ENCODE assay signal across 17 cellular contexts in the genomic region with DNA sequence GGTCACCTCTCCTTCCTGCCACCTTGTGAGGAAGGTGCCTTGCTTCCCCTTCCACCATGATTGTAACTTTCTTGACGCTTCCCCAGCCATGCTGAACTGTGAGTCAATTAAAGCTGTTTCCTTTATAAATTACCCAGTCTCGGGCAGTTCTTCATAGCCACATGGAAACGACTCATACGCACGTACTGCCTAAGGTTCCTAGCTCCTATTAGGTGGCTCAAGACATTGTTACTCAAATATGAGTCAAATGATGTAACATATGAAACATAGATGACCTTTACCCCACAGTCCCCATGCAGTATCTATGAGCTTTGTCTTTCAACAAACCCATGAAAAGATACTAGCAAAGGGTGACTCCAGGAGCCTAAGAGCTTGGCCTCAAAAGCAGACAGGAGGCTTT.
DNase-seq lines count a peak whose midpoint lies in the region; ATAC-seq, FAIRE-seq and TF ChIP-seq lines count a peak whose summit lies in the region.
"Had no signal": no experiment of that assay in that cellular context is flagged by ENCODE, and none has a peak within 500 bp of the region (broad histone marks: within the 10 kb centered on the region; RNA-seq: fewer than 3 reads in every experiment).

No MANE protein-coding gene starts in this region.

- H3F3A ChIP-seq in PC-3 (ENCODE audit: low read length, unreplicated experiment), result no peaks in the 10 kb centered on the region

- POLR2A ChIA-PET in PC-3 (lab: Charles Lee; ENCODE audit: unreplicated experiment), result no interaction called here

- H2AFZ ChIP-seq in PC-3 (ENCODE audit: low read length), result no peak overlapping the region

- no peak overlapping the region for H3K27ac Mint-ChIP-seq in nephron progenitor cell
- H3K27ac Mint-ChIP-seq: activated naive CD8-positive, alpha-beta T cell; effector memory CD8-positive, alpha-beta T cell; T-helper 17 cell had no signal

- H3K79me2 ChIP-seq in PC-3 (ENCODE audit: low read length), result no peaks in the 10 kb centered on the region

- H4K20me1 ChIP-seq in PC-3 (ENCODE audit: low read length), result no peaks in the 10 kb centered on the region

- FAIRE-seq in H54 (lab: Jason Lieb, UNC), result peak; percentile 64
- FAIRE-seq: pancreas had no signal

- no peak for DNase-seq in H54 (ENCODE audit: insufficient read length, low spot score)
- DNase-seq in PC-3, result peak; percentile 54
- peak; percentile 79 for DNase-seq in epithelial cell of prostate (ENCODE audit: low read depth, low spot score)
- DNase-seq in renal cortical epithelial cell (ENCODE audit: low read depth), result peak; percentile 76
- DNase-seq in H7, result no peak
- no peak for DNase-seq in nephron progenitor cell
- no peak for DNase-seq in stimulated activated CD8-positive, alpha-beta memory T cell treated with anti-CD3 and anti-CD28 coated beads, Interleukin-4, amount 100 ng/mL, for 48 hours
- DNase-seq in left lung, result no peak
- DNase-seq: activated CD4-positive, CD25-positive, alpha-beta regulatory T cell treated with anti-CD3 and anti-CD28 coated beads, Interleukin-2, amount 50 U/mL, for 72 hours; central memory CD4-positive, alpha-beta T cell; DND-41; effector memory CD8-positive, alpha-beta T cell; left colon; pancreas; SHP77 treated with DMSO at 0.1 percent for 48 hours; T-helper 17 cell had no signal

- H3K27ac ChIP-seq in PC-3 (ENCODE audit: low read length) (no peak overlapping the region), epithelial cell of prostate (peak overlapping the region; percentile 78), left lung (no peak overlapping the region)
- H3K27ac ChIP-seq: pancreas had no signal

- no peak overlapping the region for H3K4me3 Mint-ChIP-seq in nephron progenitor cell
- H3K4me3 Mint-ChIP-seq: activated naive CD8-positive, alpha-beta T cell; effector memory CD8-positive, alpha-beta T cell; T-helper 17 cell had no signal

- H3K9me2 ChIP-seq in PC-3 (replicated peaks; ENCODE audit: low read length), result no peaks in the 10 kb centered on the region

- peaks cover 11% of the 10 kb centered on the region for H3K4me1 Mint-ChIP-seq in nephron progenitor cell
- H3K4me1 Mint-ChIP-seq: T-helper 17 cell had no signal

- no peaks in the 10 kb centered on the region for H3K36me3 ChIP-seq in PC-3 (ENCODE audit: low read depth, low read length)
- no peaks in the 10 kb centered on the region for H3K36me3 ChIP-seq in H7 (replicated peaks; ENCODE audit: control insufficient read depth, insufficient read depth, low read length)
- no peaks in the 10 kb centered on the region for H3K36me3 ChIP-seq in left lung
- H3K36me3 ChIP-seq: pancreas had no signal

- BruUV-seq in PC-3 (replicated peaks; lab: Mats Ljungman, UMichigan), result no TSS peak

- no peak overlapping the region for H3K9ac ChIP-seq in PC-3 (ENCODE audit: low read length)

- peaks cover 4% of the 10 kb centered on the region for H3K9me3 Mint-ChIP-seq in nephron progenitor cell
- H3K9me3 Mint-ChIP-seq: effector memory CD8-positive, alpha-beta T cell had no signal

- peaks cover 3% of the 10 kb centered on the region for H3K27me3 Mint-ChIP-seq in nephron progenitor cell (ENCODE audit: low read depth, poor library complexity)
- H3K27me3 Mint-ChIP-seq: activated naive CD8-positive, alpha-beta T cell; effector memory CD8-positive, alpha-beta T cell; T-helper 17 cell had no signal

- H3K4me1 ChIP-seq in PC-3 (ENCODE audit: insufficient read depth, low read length) (no peaks in the 10 kb centered on the region), left lung (no peaks in the 10 kb centered on the region)
- H3K4me1 ChIP-seq: pancreas had no signal

- H3K4me2 ChIP-seq in PC-3 (ENCODE audit: low read length), result no peak overlapping the region

- intact Hi-C loops in PC-3 (cut with micrococcal nuclease) (no loop called here), left lung (cut with DNase I) (no loop called here)

- TF ChIP-seq POLR2A in H54 (IDR thresholded peaks at IDR 0.05; ENCODE audit: low read depth, low read length), result no peak

- no peaks in the 10 kb centered on the region for H3K27me3 ChIP-seq in PC-3 (ENCODE audit: low read length)
- H3K27me3 ChIP-seq in H7 (ENCODE audit: control insufficient read depth, insufficient read depth, low read length), result no peaks in the 10 kb centered on the region
- H3K27me3 ChIP-seq in left lung, result no peaks in the 10 kb centered on the region
- H3K27me3 ChIP-seq: pancreas had no signal

- H3K9me3 ChIP-seq in PC-3 (ENCODE audit: low read length) (no peaks in the 10 kb centered on the region), left lung (no peaks in the 10 kb centered on the region)
- H3K9me3 ChIP-seq: pancreas had no signal

- no peak; the same call in 1 of the 2 replicates for ATAC-seq in PC-3
- no peak for ATAC-seq in left lung
- ATAC-seq: effector memory CD8-positive, alpha-beta T cell; left colon; pancreas; T-helper 17 cell had no signal

- CTCF ChIA-PET in PC-3 (lab: Charles Lee), result interaction anchor here (0.5 kb wide), 1 partner anchor 258 kb away, joined by 4 read pairs; no protein-coding TSS in a partner anchor

- H3K4me3 ChIP-seq in PC-3 (ENCODE audit: low read length) (no peak overlapping the region), H7 (ENCODE audit: insufficient read depth, low read depth, low read length) (no peak overlapping the region), left lung (no peak overlapping the region)
- H3K4me3 ChIP-seq: pancreas had no signal

- H3K36me3 Mint-ChIP-seq in nephron progenitor cell (ENCODE audit: low read depth), result no peaks in the 10 kb centered on the region
- H3K36me3 Mint-ChIP-seq: activated naive CD8-positive, alpha-beta T cell had no signal

- TF ChIP-seq CTCF in PC-3 (conservative IDR thresholded peaks at IDR 0.05; ENCODE audit: low read depth, low read length) (no peak), nephron progenitor cell (IDR thresholded peaks at IDR 0.05) (no peak), left lung (IDR thresholded peaks at IDR 0.05) (no peak)

Comparison
In these comparisons a context has a peak if more than half of its experiments do, and no peak if none do; other contexts are left out.
1. DNase-seq: peak in PC-3 (single experiment), epithelial cell of prostate (single experiment) and renal cortical epithelial cell (single experiment); none in H54 (single experiment), H7 (single experiment), nephron progenitor cell (single experiment), stimulated activated CD8-positive, alpha-beta memory T cell treated with anti-CD3 and anti-CD28 coated beads, Interleukin-4, amount 100 ng/mL, for 48 hours (single experiment) and left lung (0 of 2).